ENCODE assay signal across 14 cellular contexts in the genomic region with DNA sequence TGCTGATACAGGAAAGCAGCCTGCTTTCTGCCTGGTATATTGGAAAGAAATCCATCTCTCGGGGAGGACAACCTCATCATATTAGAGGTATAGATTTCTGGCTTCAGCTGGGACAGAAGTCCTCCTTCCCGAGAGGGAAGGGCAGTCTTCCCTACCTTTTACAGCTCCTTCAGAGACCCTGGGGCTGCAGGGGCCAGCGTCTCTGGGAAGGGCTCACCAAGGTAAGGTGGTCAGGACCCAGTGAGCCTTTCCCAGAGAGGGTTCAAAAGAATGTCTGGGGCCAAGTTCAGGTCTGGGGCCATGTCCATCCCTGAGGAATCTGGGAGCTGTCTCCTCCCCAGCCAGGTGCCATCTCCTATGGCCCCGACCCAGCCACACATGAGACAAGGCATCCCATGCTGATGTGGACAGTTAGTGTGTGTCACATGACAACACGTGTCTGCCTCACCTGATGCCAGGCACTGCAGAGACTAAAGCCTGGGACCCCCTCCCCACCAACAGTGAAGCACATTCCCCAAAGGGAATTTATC.
DNase-seq lines count a peak whose midpoint lies in the region; ATAC-seq and TF ChIP-seq lines count a peak whose summit lies in the region.
"Had no signal": no experiment of that assay in that cellular context is flagged by ENCODE, and none has a peak within 500 bp of the region (broad histone marks: within the 10 kb centered on the region; RNA-seq: fewer than 3 reads in every experiment).

No MANE protein-coding gene starts in this region.

- H3K36me3 Mint-ChIP-seq in CD14-positive monocyte (no peaks in the 10 kb centered on the region), glutamatergic neuron (ENCODE audit: unreplicated experiment) (no peaks in the 10 kb centered on the region)

- TF ChIP-seq CTCF in CD14-positive monocyte (IDR thresholded peaks at IDR 0.05): no peak
- no peak for TF ChIP-seq CTCF in glutamatergic neuron (IDR thresholded peaks at IDR 0.05; ENCODE audit: partially characterized antibody, unreplicated experiment)
- TF ChIP-seq CTCF in transverse colon (IDR thresholded peaks at IDR 0.05): no peak

- in situ Hi-C loops in transverse colon (cut with MboI; ENCODE audit: low pct_ligation_motif_present in 1 of 4, low pct_unique_long_range_greater_than_20kb in 1 of 4, low sequenced_read_pairs in 3 of 4): no loop called here

- no peaks in the 10 kb centered on the region for H3K4me1 ChIP-seq in transverse colon
- H3K4me1 ChIP-seq: Caco-2, HAP-1 had no signal

- TF ChIP-seq POLR2A in transverse colon (IDR thresholded peaks at IDR 0.05): no peak

- H3K27me3 Mint-ChIP-seq in CD14-positive monocyte (ENCODE audit: low read depth in 3 of 3): peaks cover 5 to 10% (median 7%) of the 10 kb centered on the region in 3 donors
- peaks cover 5% of the 10 kb centered on the region for H3K27me3 Mint-ChIP-seq in glutamatergic neuron (ENCODE audit: unreplicated experiment)

- H3K4me1 Mint-ChIP-seq in CD14-positive monocyte (no peaks in the 10 kb centered on the region), glutamatergic neuron (ENCODE audit: low read depth, unreplicated experiment) (no peaks in the 10 kb centered on the region)

- H3K27ac Mint-ChIP-seq in CD14-positive monocyte (no peak overlapping the region), glutamatergic neuron (ENCODE audit: unreplicated experiment) (no peak overlapping the region)
- H3K27ac Mint-ChIP-seq: CD4-positive, alpha-beta T cell had no signal

- H3K4me3 ChIP-seq in transverse colon: no peak overlapping the region
- H3K4me3 ChIP-seq: GM23248, HAP-1 had no signal

- no peaks in the 10 kb centered on the region for H3K27me3 ChIP-seq in transverse colon
- H3K27me3 ChIP-seq: BE2C had no signal

- no peaks in the 10 kb centered on the region for H3K36me3 ChIP-seq in transverse colon
- H3K36me3 ChIP-seq: BE2C, HAP-1 had no signal

- DNase-seq in CD14-positive monocyte (ENCODE audit: low spot score): peak; percentile 31
- DNase-seq in glutamatergic neuron: peak; percentile 1
- DNase-seq in sciatic nerve (ENCODE audit: low spot score): peak; percentile 31
- DNase-seq in transverse colon: peak; percentile 3
- DNase-seq in T-helper 2 cell: no peak
- DNase-seq in OCI-M2 (lab: John Stamatoyannopoulos, UW; ENCODE audit: unreplicated experiment): no peak
- no peak for DNase-seq in KG1 (lab: John Stamatoyannopoulos, UW)
- DNase-seq: ACHN, BE2C, C1 segment of cervical spinal cord, GM23248 had no signal

- intact Hi-C loops in CD14-positive monocyte (cut with micrococcal nuclease): no loop called here
- intact Hi-C loops in sciatic nerve (cut with DNase I): no loop called here
- intact Hi-C loops in transverse colon (cut with DNase I; ENCODE audit: low total_unique reads): no loop called here

- ATAC-seq in sciatic nerve: no peak

- no peak for TF ChIP-seq EP300 in transverse colon (IDR thresholded peaks at IDR 0.05; ENCODE audit: low read depth)

- no peaks in the 10 kb centered on the region for H3K9me3 ChIP-seq in transverse colon
- H3K9me3 ChIP-seq: BE2C, Caco-2, HAP-1 had no signal

- WGBS in transverse colon (ENCODE audit: low coverage in 1 of 2), 2 donors: 67% methylated on average over 5 of the region's 5 CpGs; no CpG with 5 or more reads in 1 of the 2 donors

- H3K27ac ChIP-seq in transverse colon: no peak overlapping the region
- H3K27ac ChIP-seq: GM23248 had no signal

- H3K9me3 Mint-ChIP-seq in CD14-positive monocyte: no peaks in the 10 kb centered on the region
- H3K9me3 Mint-ChIP-seq in glutamatergic neuron (ENCODE audit: unreplicated experiment): peaks cover 11% of the 10 kb centered on the region
- H3K9me3 Mint-ChIP-seq: CD4-positive, alpha-beta T cell had no signal

- no peak overlapping the region for H3K4me3 Mint-ChIP-seq in CD14-positive monocyte
- no peak overlapping the region for H3K4me3 Mint-ChIP-seq in glutamatergic neuron (ENCODE audit: unreplicated experiment)
- H3K4me3 Mint-ChIP-seq: CD4-positive, alpha-beta T cell had no signal

Comparison
In these comparisons a context has a peak if more than half of its experiments do, and no peak if none do; other contexts are left out.
1. DNase-seq: peak in CD14-positive monocyte (single experiment), glutamatergic neuron (single experiment), sciatic nerve (single experiment) and transverse colon (single experiment); none in T-helper 2 cell (0 of 5), OCI-M2 (single experiment) and KG1 (single experiment).